In genomic region chr7:115678049-115678982, GRCh38 we compare ENCODE assay signal across 10 cellular contexts.
DNase-seq lines count a peak whose midpoint lies in the region; ATAC-seq and TF ChIP-seq lines count a peak whose summit lies in the region.
"Had no signal": no experiment of that assay in that cellular context is flagged by ENCODE, and none has a peak within 500 bp of the region (broad histone marks: within the 10 kb centered on the region; RNA-seq: fewer than 3 reads in every experiment).

No MANE protein-coding gene starts in this region.

- H3K9me3 Mint-ChIP-seq in osteocyte (ENCODE audit: unreplicated experiment) = no peaks in the 10 kb centered on the region
- H3K9me3 Mint-ChIP-seq: T-helper 1 cell treated with Interleukin-12 subunit alpha and Interleukin-12 subunit beta and Interleukin-4 antibody, amounts not matched to agents 30 μg/mL and 1 μg/mL, for 36 hours had no signal

- no peak for TF ChIP-seq POLR2A in upper lobe of left lung (IDR thresholded peaks at IDR 0.05)

- peak overlapping the region; percentile 81 for H3K27ac Mint-ChIP-seq in osteocyte (ENCODE audit: unreplicated experiment)
- H3K27ac Mint-ChIP-seq: T-helper 1 cell treated with Interleukin-12 subunit alpha and Interleukin-12 subunit beta and Interleukin-4 antibody, amounts not matched to agents 30 μg/mL and 1 μg/mL, for 36 hours had no signal

- no peak overlapping the region for H3K9ac ChIP-seq in BLaER1 treated with 17β-estradiol and CSF1 and Interleukin-3, amounts not matched to agents 10 nM and 100 nM

- H3K27me3 Mint-ChIP-seq in osteocyte (ENCODE audit: unreplicated experiment) = no peaks in the 10 kb centered on the region

- peak overlapping the region in 8 of 11 experiments; percentile 30 to 66 (median 54); a peak in 14 of 22 replicates for H3K4me2 ChIP-seq in BLaER1 treated with 17β-estradiol and CSF1 and Interleukin-3, amounts not matched to agents 10 nM and 100 nM

- DNase-seq in HuH-7 (ENCODE audit: low spot score) = peak; percentile 13
- DNase-seq in brain microvascular endothelial cell = peak; percentile 12
- DNase-seq in osteocyte (ENCODE audit: extremely low spot score, unreplicated experiment) = no peak
- no peak for DNase-seq in upper lobe of left lung
- no peak for DNase-seq in stimulated activated naive CD8-positive, alpha-beta T cell treated with anti-CD3 and anti-CD28 coated beads, Interleukin-15, Interleukin-2, amounts not matched to agents 100 U/mL and 50 U/mL, for 24 hours
- no peak for DNase-seq in cerebellar nuclear complex (lab: John Stamatoyannopoulos, UW)
- DNase-seq in D341Med (ENCODE audit: low spot score) = no peak
- DNase-seq: esophagus squamous epithelium had no signal

- H3K4me1 ChIP-seq in BLaER1 treated with 17β-estradiol and CSF1 and Interleukin-3, amounts not matched to agents 10 nM and 100 nM = peaks cover 0 to 23% (median 13%) of the 10 kb centered on the region in 10 experiments; a peak in 14 of 20 replicates
- H3K4me1 ChIP-seq in upper lobe of left lung = peaks cover 0 to 6% (median 1%) of the 10 kb centered on the region in 4 donors
- H3K4me1 ChIP-seq: esophagus squamous epithelium had no signal

- H3K36me3 Mint-ChIP-seq in osteocyte (ENCODE audit: unreplicated experiment) = no peaks in the 10 kb centered on the region

- WGBS in upper lobe of left lung, 2 donors = 56% methylated on average over 12 of the region's 12 CpGs

- no peak for TF ChIP-seq CTCF in brain microvascular endothelial cell (IDR thresholded peaks at IDR 0.05; ENCODE audit: low read depth, low read length, missing control alignments)
- no peak for TF ChIP-seq CTCF in osteocyte (IDR thresholded peaks at IDR 0.05)
- TF ChIP-seq CTCF in upper lobe of left lung (IDR thresholded peaks at IDR 0.05) = no peak

- no peak overlapping the region for H3K27ac ChIP-seq in BLaER1 treated with 17β-estradiol and CSF1 and Interleukin-3, amounts not matched to agents 10 nM and 100 nM
- no peak overlapping the region for H3K27ac ChIP-seq in brain microvascular endothelial cell
- H3K27ac ChIP-seq in upper lobe of left lung = no peak overlapping the region
- H3K27ac ChIP-seq: esophagus squamous epithelium had no signal

- peaks cover 44% of the 10 kb centered on the region for H3K4me1 Mint-ChIP-seq in osteocyte (ENCODE audit: unreplicated experiment)

- no peaks in the 10 kb centered on the region for H3K9me3 ChIP-seq in BLaER1 treated with 17β-estradiol and CSF1 and Interleukin-3, amounts not matched to agents 10 nM and 100 nM (replicated peaks in 1 of 11)
- H3K9me3 ChIP-seq in upper lobe of left lung = no peaks in the 10 kb centered on the region
- H3K9me3 ChIP-seq: esophagus squamous epithelium had no signal

- H3K27me3 ChIP-seq in BLaER1 treated with 17β-estradiol and CSF1 and Interleukin-3, amounts not matched to agents 10 nM and 100 nM = no peaks in the 10 kb centered on the region
- H3K27me3 ChIP-seq in brain microvascular endothelial cell (replicated peaks) (no peaks in the 10 kb centered on the region), upper lobe of left lung (no peaks in the 10 kb centered on the region)
- H3K27me3 ChIP-seq: esophagus squamous epithelium had no signal

- H3K36me3 ChIP-seq in BLaER1 treated with 17β-estradiol and CSF1 and Interleukin-3, amounts not matched to agents 10 nM and 100 nM = no peaks in the 10 kb centered on the region
- no peaks in the 10 kb centered on the region for H3K36me3 ChIP-seq in brain microvascular endothelial cell (replicated peaks)
- H3K36me3 ChIP-seq in upper lobe of left lung = no peaks in the 10 kb centered on the region
- H3K36me3 ChIP-seq: esophagus squamous epithelium had no signal

- in situ Hi-C loops in brain microvascular endothelial cell (cut with HindIII; ENCODE audit: low pct_ligation_motif_present, low sequenced_read_pairs) = no loop called here

- TF ChIP-seq EP300 in upper lobe of left lung (IDR thresholded peaks at IDR 0.05) = no peak

- H4K20me1 ChIP-seq in BLaER1 treated with 17β-estradiol and CSF1 and Interleukin-3, amounts not matched to agents 10 nM and 100 nM = no peaks in the 10 kb centered on the region

- no peak for ATAC-seq in upper lobe of left lung (ENCODE audit: low FRiP score in 2 of 2)
- ATAC-seq in stimulated activated naive CD8-positive, alpha-beta T cell treated with anti-CD3 and anti-CD28 coated beads, Interleukin-15, Interleukin-2, amounts not matched to agents 100 U/mL and 50 U/mL, for 24 hours = no peak

- H3K4me3 ChIP-seq in BLaER1 treated with 17β-estradiol and CSF1 and Interleukin-3, amounts not matched to agents 10 nM and 100 nM = no peak overlapping the region
- H3K4me3 ChIP-seq in brain microvascular endothelial cell (ENCODE audit: low read depth, low read length) = no peak overlapping the region
- no peak overlapping the region for H3K4me3 ChIP-seq in upper lobe of left lung
- H3K4me3 ChIP-seq: esophagus squamous epithelium had no signal

- peak overlapping the region; percentile 39 for H3K4me3 Mint-ChIP-seq in osteocyte (ENCODE audit: unreplicated experiment)
- H3K4me3 Mint-ChIP-seq: T-helper 1 cell treated with Interleukin-12 subunit alpha and Interleukin-12 subunit beta and Interleukin-4 antibody, amounts not matched to agents 30 μg/mL and 1 μg/mL, for 36 hours had no signal

Comparison
In these comparisons a context has a peak if more than half of its experiments do, and no peak if none do; other contexts are left out.
1. DNase-seq: peak in HuH-7 (single experiment) and brain microvascular endothelial cell (single experiment); none in osteocyte (single experiment), upper lobe of left lung (0 of 2), stimulated activated naive CD8-positive, alpha-beta T cell treated with anti-CD3 and anti-CD28 coated beads, Interleukin-15, Interleukin-2, amounts not matched to agents 100 U/mL and 50 U/mL, for 24 hours (single experiment), cerebellar nuclear complex (0 of 2) and D341Med (single experiment).